32 cellular contexts compared by ENCODE assay signal in genomic region chr5:168843277-168843997, GRCh38.
DNase-seq lines count a peak whose midpoint lies in the region; ATAC-seq and TF ChIP-seq lines count a peak whose summit lies in the region.
"Had no signal": no experiment of that assay in that cellular context is flagged by ENCODE, and none has a peak within 500 bp of the region (broad histone marks: within the 10 kb centered on the region; RNA-seq: fewer than 3 reads in every experiment).

No MANE protein-coding gene starts in this region.

- intact Hi-C loops in Right ventricle myocardium superior (cut with DNase I), result no loop called here
- intact Hi-C loops in thyroid gland (cut with DNase I), result no loop called here

- no peak for TF ChIP-seq CTCF in thyroid gland (IDR thresholded peaks at IDR 0.05)

- TF ChIP-seq POLR2A in thyroid gland (IDR thresholded peaks at IDR 0.05), result no peak

- peak overlapping the region; percentile 21 for H3K9ac ChIP-seq in adipocyte (ENCODE audit: low read length)
- H3K9ac ChIP-seq: neural progenitor cell had no signal

- DNase-seq in GM04504 (ENCODE audit: low read depth) (peak; percentile 16), adipocyte (ENCODE audit: low read depth) (peak; percentile 45), Right ventricle myocardium superior (no peak), stromal cell of bone marrow (ENCODE audit: low read depth) (peak; percentile 77), T-helper 1 cell (no peak), thyroid gland (no peak)
- DNase-seq in effector memory CD4-positive, alpha-beta T cell, result no peak
- DNase-seq: activated CD4-positive, alpha-beta T cell treated with anti-CD3 and anti-CD28 coated beads for 36 hours; activated effector memory CD4-positive, alpha-beta T cell treated with Interleukin-2 at 50 U/mL for 16 hours; activated naive CD8-positive, alpha-beta T cell treated with anti-CD3 and anti-CD28 coated beads, Interleukin-2, amount 10 ng/mL, durations not matched to agents 7 days and 5 days; AML-193; CD8-positive, alpha-beta memory T cell; DMS 273 treated with DMSO at 0.1 percent for 48 hours; gastrocnemius medialis; H7; hippocampal formation; immature natural killer cell; KBM-7; mesendoderm; MG63; NCI-H1436 treated with DMSO at 0.1 percent for 48 hours; NCI-H345; sigmoid colon; stimulated activated CD4-positive, alpha-beta T cell treated with anti-CD3 and anti-CD28 coated beads, Interleukin-4, amount 100 ng/mL, for 4 hours; stimulated activated naive B cell treated with anti-CD40 and anti-IgM and Interleukin-4, amounts not matched to agents 10 μg/mL and 1 μg/mL and 100 μg/mL, for 72 hours; T-cell had no signal

- 83 to 91% methylated on average over 6 of the region's 6 CpGs for WGBS in thyroid gland, 2 donors

- no peak overlapping the region for H3K27ac ChIP-seq in effector memory CD4-positive, alpha-beta T cell (ENCODE audit: insufficient read depth, low read length, poor library complexity, severe bottlenecking)
- H3K27ac ChIP-seq in thyroid gland, result no peak overlapping the region
- H3K27ac ChIP-seq: epithelial cell of prostate, gastrocnemius medialis, neural progenitor cell, sigmoid colon, thoracic aorta had no signal

- no peak overlapping the region for H3K4me3 ChIP-seq in adipocyte (ENCODE audit: low read length)
- H3K4me3 ChIP-seq in effector memory CD4-positive, alpha-beta T cell (ENCODE audit: insufficient read depth, low read depth, low read length, poor library complexity, severe bottlenecking), result no peak overlapping the region
- no peak overlapping the region for H3K4me3 ChIP-seq in thyroid gland (replicated peaks in 1 of 3)
- H3K4me3 ChIP-seq: gastrocnemius medialis, MG63, neural progenitor cell, sigmoid colon, thoracic aorta had no signal

- H3K4me1 ChIP-seq in adipocyte (ENCODE audit: control insufficient read depth, insufficient read depth, low read length) (peaks cover 15% of the 10 kb centered on the region), thyroid gland (no peaks in the 10 kb centered on the region)
- no peaks in the 10 kb centered on the region for H3K4me1 ChIP-seq in effector memory CD4-positive, alpha-beta T cell (ENCODE audit: control insufficient read depth, insufficient read depth, low read length, poor library complexity, severe bottlenecking)
- H3K4me1 ChIP-seq: sigmoid colon had no signal

- ATAC-seq in Right ventricle myocardium superior (ENCODE audit: poor library complexity) (peak; percentile 85), HG03045 (IDR thresholded peaks at IDR 0.05; ENCODE audit: unreplicated experiment) (no peak)
- ATAC-seq: activated CD4-positive, alpha-beta T cell treated with anti-CD3 and anti-CD28 coated beads for 36 hours; left lobe of liver; Panc1; stimulated activated naive B cell treated with anti-CD40 and anti-IgM and Interleukin-4, amounts not matched to agents 10 μg/mL and 1 μg/mL and 100 μg/mL, for 72 hours; T-cell had no signal

- peaks cover 20% of the 10 kb centered on the region for H3K36me3 ChIP-seq in adipocyte (ENCODE audit: control insufficient read depth, insufficient read depth, low read length, severe bottlenecking)
- H3K36me3 ChIP-seq in effector memory CD4-positive, alpha-beta T cell (ENCODE audit: control insufficient read depth, insufficient read depth, low read length), result no peaks in the 10 kb centered on the region
- H3K36me3 ChIP-seq in thyroid gland, result no peaks in the 10 kb centered on the region
- H3K36me3 ChIP-seq: gastrocnemius medialis, MG63, neural progenitor cell, sigmoid colon, thoracic aorta had no signal

- H3K9me3 ChIP-seq in adipocyte (ENCODE audit: control insufficient read depth, low read length) (no peaks in the 10 kb centered on the region), thyroid gland (no peaks in the 10 kb centered on the region)
- H3K9me3 ChIP-seq in effector memory CD4-positive, alpha-beta T cell (ENCODE audit: control insufficient read depth, low read length), result no peaks in the 10 kb centered on the region
- H3K9me3 ChIP-seq: gastrocnemius medialis, MG63, sigmoid colon, thoracic aorta had no signal

- H3K27me3 ChIP-seq in adipocyte (replicated peaks; ENCODE audit: control insufficient read depth, insufficient read depth, low read length) (no peaks in the 10 kb centered on the region), thyroid gland (no peaks in the 10 kb centered on the region)
- H3K27me3 ChIP-seq in effector memory CD4-positive, alpha-beta T cell (replicated peaks; ENCODE audit: control insufficient read depth, insufficient read depth, low read length, poor library complexity, severe bottlenecking), result no peaks in the 10 kb centered on the region
- H3K27me3 ChIP-seq: sigmoid colon had no signal

Comparison
In these comparisons a context has a peak if more than half of its experiments do, and no peak if none do; other contexts are left out.
1. DNase-seq: peak in GM04504 (single experiment), adipocyte (single experiment) and stromal cell of bone marrow (single experiment); none in Right ventricle myocardium superior (single experiment), effector memory CD4-positive, alpha-beta T cell (0 of 3), T-helper 1 cell (0 of 5) and thyroid gland (0 of 2).